ENCODE assay signal across 16 cellular contexts in the genomic region with DNA sequence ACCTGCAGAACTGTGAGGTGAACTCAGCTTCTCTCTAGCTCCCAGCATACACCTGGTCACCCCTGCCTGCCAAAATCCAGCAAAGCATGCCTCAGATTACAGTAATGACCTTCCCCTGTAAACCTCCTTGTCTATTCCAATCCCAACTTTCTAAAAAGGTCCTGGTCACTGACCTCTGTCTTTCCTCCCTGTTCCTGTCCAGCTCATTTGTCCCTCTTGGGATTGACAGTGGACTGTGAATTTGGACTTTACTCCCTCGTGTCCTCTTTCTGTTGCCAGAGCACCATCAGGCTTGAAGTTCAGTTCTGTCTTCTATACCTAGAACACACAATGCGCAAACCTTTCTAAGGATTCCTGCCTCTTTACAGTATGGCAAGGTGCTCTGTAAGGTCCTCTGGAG. TPM values are rescaled to one million over a fixed set of nuclear protein-coding genes. Genes with fewer than 3 reads are reported as not detected.
DNase-seq lines count a peak whose midpoint lies in the region; ATAC-seq and TF ChIP-seq lines count a peak whose summit lies in the region.
"Had no signal": no experiment of that assay in that cellular context is flagged by ENCODE, and none has a peak within 500 bp of the region (broad histone marks: within the 10 kb centered on the region; RNA-seq: fewer than 3 reads in every experiment).

No MANE protein-coding gene starts in this region.

- no peaks in the 10 kb centered on the region for H3K36me3 ChIP-seq in thyroid gland

- H3K27me3 ChIP-seq in thyroid gland = no peaks in the 10 kb centered on the region

- no peak for ATAC-seq in activated T-cell treated with anti-CD3 and anti-CD28 coated beads, Interleukin-2, amount 50 U/mL, for 72 hours (replicated peaks in 1 of 2)
- ATAC-seq in effector memory CD8-positive, alpha-beta T cell (replicated peaks) = no peak
- no peak for ATAC-seq in memory B cell (ENCODE audit: low read depth)
- ATAC-seq: CD8-positive, alpha-beta T cell; GM23338 had no signal

- peaks cover 14% of the 10 kb centered on the region for H3K4me1 Mint-ChIP-seq in activated T-cell treated with anti-CD3 and anti-CD28 coated beads, Interleukin-2, amount 50 U/mL, for 24 hours (ENCODE audit: low read depth)
- H3K4me1 Mint-ChIP-seq in activated T-cell treated with anti-CD3 and anti-CD28 coated beads, Interleukin-2, amount 50 U/mL, for 72 hours (ENCODE audit: low read depth) = no peaks in the 10 kb centered on the region
- peaks cover 16 to 33% of the 10 kb centered on the region in 2 donors for H3K4me1 Mint-ChIP-seq in effector memory CD8-positive, alpha-beta T cell (ENCODE audit: low read depth in 2 of 2)
- H3K4me1 Mint-ChIP-seq in memory B cell = peaks cover 29% of the 10 kb centered on the region
- H3K4me1 Mint-ChIP-seq: GM23338 had no signal

- peaks cover 26 to 38% of the 10 kb centered on the region in 2 donors for H3K4me1 ChIP-seq in thyroid gland

- H3K27me3 Mint-ChIP-seq in activated T-cell treated with anti-CD3 and anti-CD28 coated beads, Interleukin-2, amount 50 U/mL, for 24 hours = no peaks in the 10 kb centered on the region
- no peaks in the 10 kb centered on the region for H3K27me3 Mint-ChIP-seq in activated T-cell treated with anti-CD3 and anti-CD28 coated beads, Interleukin-2, amount 50 U/mL, for 72 hours (ENCODE audit: low read depth)
- no peaks in the 10 kb centered on the region for H3K27me3 Mint-ChIP-seq in effector memory CD8-positive, alpha-beta T cell
- no peaks in the 10 kb centered on the region for H3K27me3 Mint-ChIP-seq in memory B cell

- H3K4me3 Mint-ChIP-seq in activated T-cell treated with anti-CD3 and anti-CD28 coated beads, Interleukin-2, amount 50 U/mL, for 24 hours = no peak overlapping the region
- no peak overlapping the region for H3K4me3 Mint-ChIP-seq in activated T-cell treated with anti-CD3 and anti-CD28 coated beads, Interleukin-2, amount 50 U/mL, for 72 hours
- no peak overlapping the region for H3K4me3 Mint-ChIP-seq in effector memory CD8-positive, alpha-beta T cell
- H3K4me3 Mint-ChIP-seq in memory B cell = no peak overlapping the region
- H3K4me3 Mint-ChIP-seq: CD14-positive monocyte; CD8-positive, alpha-beta T cell; GM23338 had no signal

- TF ChIP-seq POLR2A in thyroid gland (IDR thresholded peaks at IDR 0.05) = no peak

- H3K36me3 Mint-ChIP-seq in activated T-cell treated with anti-CD3 and anti-CD28 coated beads, Interleukin-2, amount 50 U/mL, for 24 hours (ENCODE audit: low read depth) = peaks cover 77% of the 10 kb centered on the region
- peaks cover 4 to 28% of the 10 kb centered on the region in 2 donors for H3K36me3 Mint-ChIP-seq in activated T-cell treated with anti-CD3 and anti-CD28 coated beads, Interleukin-2, amount 50 U/mL, for 72 hours (ENCODE audit: insufficient read depth in 2 of 2)
- peaks cover 21% of the 10 kb centered on the region for H3K36me3 Mint-ChIP-seq in effector memory CD8-positive, alpha-beta T cell (ENCODE audit: insufficient read depth)
- peaks cover 36% of the 10 kb centered on the region for H3K36me3 Mint-ChIP-seq in memory B cell

- no peaks in the 10 kb centered on the region for H3K9me3 Mint-ChIP-seq in activated T-cell treated with anti-CD3 and anti-CD28 coated beads, Interleukin-2, amount 50 U/mL, for 24 hours
- no peaks in the 10 kb centered on the region for H3K9me3 Mint-ChIP-seq in activated T-cell treated with anti-CD3 and anti-CD28 coated beads, Interleukin-2, amount 50 U/mL, for 72 hours
- no peaks in the 10 kb centered on the region for H3K9me3 Mint-ChIP-seq in effector memory CD8-positive, alpha-beta T cell
- no peaks in the 10 kb centered on the region for H3K9me3 Mint-ChIP-seq in memory B cell
- H3K9me3 Mint-ChIP-seq: CD14-positive monocyte; CD8-positive, alpha-beta T cell; GM23338 had no signal

- no peak overlapping the region for H3K27ac ChIP-seq in thyroid gland
- H3K27ac ChIP-seq: 22Rv1 had no signal

- H3K27ac Mint-ChIP-seq in activated T-cell treated with anti-CD3 and anti-CD28 coated beads, Interleukin-2, amount 50 U/mL, for 24 hours = peak overlapping the region; percentile 23
- no peak overlapping the region for H3K27ac Mint-ChIP-seq in activated T-cell treated with anti-CD3 and anti-CD28 coated beads, Interleukin-2, amount 50 U/mL, for 72 hours
- H3K27ac Mint-ChIP-seq in effector memory CD8-positive, alpha-beta T cell = peak overlapping the region; percentile 39 to 62
- H3K27ac Mint-ChIP-seq in memory B cell = peak overlapping the region; percentile 9
- H3K27ac Mint-ChIP-seq: CD8-positive, alpha-beta T cell; GM23338 had no signal

- no peaks in the 10 kb centered on the region for H3K9me3 ChIP-seq in thyroid gland

- no peak overlapping the region for H3K4me3 ChIP-seq in thyroid gland (replicated peaks in 1 of 3)
- H3K4me3 ChIP-seq: GM23338 had no signal

- WGBS in thyroid gland, 2 donors = 96% methylated on average over 2 of the region's 2 CpGs

- no peak for TF ChIP-seq CTCF in thyroid gland (IDR thresholded peaks at IDR 0.05)

- no peak for DNase-seq in activated T-cell treated with anti-CD3 and anti-CD28 coated beads, Interleukin-2, amount 50 U/mL, for 24 hours
- no peak for DNase-seq in activated T-cell treated with anti-CD3 and anti-CD28 coated beads, Interleukin-2, amount 50 U/mL, for 72 hours
- DNase-seq in effector memory CD8-positive, alpha-beta T cell = no peak
- DNase-seq in memory B cell (ENCODE audit: low spot score in 2 of 2) (no peak), T-helper 2 cell (no peak), NCI-H1105 (lab: John Stamatoyannopoulos, UW) (no peak), thyroid gland (no peak)
- DNase-seq: CD8-positive, alpha-beta T cell; COR-L47; DMS153; DMS79 treated with DMSO at 0.1 percent for 48 hours; EL; H7 had no signal

- intact Hi-C loops in thyroid gland (cut with DNase I) = no loop called here

RNA-seq across cellular contexts. Expression of a gene that starts 50.3 kb away (rescaled TPM):
- total RNA-seq in activated T-cell treated with anti-CD3 and anti-CD28 coated beads, Interleukin-2, amount 50 U/mL, for 72 hours = 10 to 100 TPM; 32.5 to 38.1 TPM
- total RNA-seq in thyroid gland = 10 to 100 TPM; 18.2 to 29.5 (median 23.5) TPM
